In genomic region chr16:76970087-76970744, GRCh38 we compare ENCODE assay signal across 21 cellular contexts.
A peak's percentile ranks its signal among the peaks of the same experiment; 100 is the strongest.
DNase-seq lines count a peak whose midpoint lies in the region; ATAC-seq and TF ChIP-seq lines count a peak whose summit lies in the region.
"Had no signal": no experiment of that assay in that cellular context is flagged by ENCODE, and none has a peak within 500 bp of the region (broad histone marks: within the 10 kb centered on the region; RNA-seq: fewer than 3 reads in every experiment).

No MANE protein-coding gene starts in this region.

- in situ Hi-C loops in mammary epithelial cell (cut with MboI; ENCODE audit: low sequenced_read_pairs in 2 of 2), result no loop called here

- DNase-seq in NCI-H69 (lab: John Stamatoyannopoulos, UW) (peak; percentile 13), mammary epithelial cell (peak; percentile 4), islet precursor cell (peak; percentile 80), stromal cell of bone marrow (ENCODE audit: low read depth) (peak; percentile 19), vagina (ENCODE audit: extremely low spot score in 2 of 2) (no peak)
- DNase-seq: activated naive CD4-positive, alpha-beta T cell treated with anti-CD3 and anti-CD28 coated beads, Interleukin-2, amount 50 U/mL, for 16 hours; activated T-cell treated with anti-CD3 and anti-CD28 coated beads, Interleukin-2, amount 50 U/mL, for 4 hours; Caco-2; cortex of kidney; gastrocnemius medialis; left ventricle myocardium inferior; NCI-H1105 treated with DMSO at 0.1 percent for 48 hours; NCI-H748 treated with DMSO at 0.1 percent for 48 hours; nucleus accumbens; right cardiac atrium; T-helper 2 cell; tibial artery had no signal

- H3K79me2 ChIP-seq in mammary epithelial cell (ENCODE audit: insufficient read depth, low read length), result no peaks in the 10 kb centered on the region

- intact Hi-C loops in mammary epithelial cell (cut with micrococcal nuclease) (no loop called here), vagina (cut with DNase I) (no loop called here)

- 87% methylated on average over 5 of the region's 5 CpGs for WGBS in mammary epithelial cell (ENCODE audit: low coverage, missing lambda C conversion rate)

- CTCF ChIA-PET in mammary epithelial cell (lab: Charles Lee; ENCODE audit: low non-redundant PET), result no interaction called here

- H3K9me3 ChIP-seq in mammary epithelial cell (replicated peaks; ENCODE audit: insufficient read depth, low read length) (no peaks in the 10 kb centered on the region), vagina (no peaks in the 10 kb centered on the region)
- H3K9me3 ChIP-seq: Caco-2, gastrocnemius medialis, SJSA1, tibial artery had no signal

- ATAC-seq in GM19324 (IDR thresholded peaks at IDR 0.05; ENCODE audit: low FRiP score, unreplicated experiment) (no peak), GM21717 (IDR thresholded peaks at IDR 0.05; ENCODE audit: unreplicated experiment) (no peak)
- ATAC-seq: activated T-cell treated with anti-CD3 and anti-CD28 coated beads, Interleukin-2, amount 50 U/mL, for 4 hours; gastrocnemius medialis; right cardiac atrium; stimulated activated memory B cell treated with anti-CD40 and anti-IgM and Interleukin-4, amounts not matched to agents 10 μg/mL and 1 μg/mL and 100 μg/mL, for 72 hours had no signal

- dilution Hi-C loops in mammary epithelial cell (cut with HindIII; ENCODE audit: low sequenced_read_pairs), result no loop called here

- no peaks in the 10 kb centered on the region for H4K20me1 ChIP-seq in mammary epithelial cell (ENCODE audit: insufficient read depth, low read length)

- H3K4me2 ChIP-seq in mammary epithelial cell (ENCODE audit: insufficient read depth, low read depth, low read length), result no peak overlapping the region

- H3K4me3 ChIP-seq in mammary epithelial cell (replicated peaks in 1 of 3; ENCODE audit: insufficient read depth in 1 of 3, low read depth in 2 of 3, low read length in 3 of 3), result no peak overlapping the region
- H3K4me3 ChIP-seq in vagina, result no peak overlapping the region
- H3K4me3 ChIP-seq: gastrocnemius medialis, left ventricle myocardium inferior, SJSA1, tibial artery had no signal

- TF ChIP-seq CTCF in mammary epithelial cell (conservative IDR thresholded peaks at IDR 0.05 in 1 of 2, IDR thresholded peaks at IDR 0.05 in 1 of 2; ENCODE audit: extremely low read depth in 1 of 2, insufficient read depth in 1 of 2, low read depth in 1 of 2, low read length in 2 of 2), result no peak
- no peak for TF ChIP-seq CTCF in vagina (IDR thresholded peaks at IDR 0.05)

- H3K9ac ChIP-seq in mammary epithelial cell (ENCODE audit: insufficient read depth, low read length), result no peak overlapping the region

- H2AFZ ChIP-seq in mammary epithelial cell (ENCODE audit: low read depth, low read length), result no peak overlapping the region

- no TSS peak for BruUV-seq in mammary epithelial cell (replicated peaks; lab: Mats Ljungman, UMichigan)

- H3K4me1 ChIP-seq in mammary epithelial cell (ENCODE audit: insufficient read depth, low read length) (no peaks in the 10 kb centered on the region), vagina (no peaks in the 10 kb centered on the region)
- H3K4me1 ChIP-seq: Caco-2, gastrocnemius medialis, left ventricle myocardium inferior, SJSA1, tibial artery had no signal

- no peak for TF ChIP-seq POLR2A in vagina (IDR thresholded peaks at IDR 0.05)

- H3K27ac ChIP-seq in mammary epithelial cell (ENCODE audit: insufficient read depth, low read depth, low read length), result no peak overlapping the region
- H3K27ac ChIP-seq in vagina, result no peak overlapping the region
- H3K27ac ChIP-seq: gastrocnemius medialis, left ventricle myocardium inferior, SJSA1, tibial artery had no signal

- H3K36me3 ChIP-seq in mammary epithelial cell (ENCODE audit: insufficient read depth, low read length) (no peaks in the 10 kb centered on the region), vagina (no peaks in the 10 kb centered on the region)
- H3K36me3 ChIP-seq: gastrocnemius medialis, left ventricle myocardium inferior, SJSA1, tibial artery had no signal

- no peaks in the 10 kb centered on the region for H3K27me3 ChIP-seq in mammary epithelial cell (ENCODE audit: insufficient read depth, low read length)
- no peaks in the 10 kb centered on the region for H3K27me3 ChIP-seq in vagina
- H3K27me3 ChIP-seq: gastrocnemius medialis, SJSA1, tibial artery had no signal

Comparison
In these comparisons a context has a peak if more than half of its experiments do, and no peak if none do; other contexts are left out.
1. DNase-seq: peak in NCI-H69 (single experiment), mammary epithelial cell (single experiment), islet precursor cell (single experiment) and stromal cell of bone marrow (single experiment); none in vagina (0 of 2).